1 cellular context compared by ENCODE assay signal in the genomic region with DNA sequence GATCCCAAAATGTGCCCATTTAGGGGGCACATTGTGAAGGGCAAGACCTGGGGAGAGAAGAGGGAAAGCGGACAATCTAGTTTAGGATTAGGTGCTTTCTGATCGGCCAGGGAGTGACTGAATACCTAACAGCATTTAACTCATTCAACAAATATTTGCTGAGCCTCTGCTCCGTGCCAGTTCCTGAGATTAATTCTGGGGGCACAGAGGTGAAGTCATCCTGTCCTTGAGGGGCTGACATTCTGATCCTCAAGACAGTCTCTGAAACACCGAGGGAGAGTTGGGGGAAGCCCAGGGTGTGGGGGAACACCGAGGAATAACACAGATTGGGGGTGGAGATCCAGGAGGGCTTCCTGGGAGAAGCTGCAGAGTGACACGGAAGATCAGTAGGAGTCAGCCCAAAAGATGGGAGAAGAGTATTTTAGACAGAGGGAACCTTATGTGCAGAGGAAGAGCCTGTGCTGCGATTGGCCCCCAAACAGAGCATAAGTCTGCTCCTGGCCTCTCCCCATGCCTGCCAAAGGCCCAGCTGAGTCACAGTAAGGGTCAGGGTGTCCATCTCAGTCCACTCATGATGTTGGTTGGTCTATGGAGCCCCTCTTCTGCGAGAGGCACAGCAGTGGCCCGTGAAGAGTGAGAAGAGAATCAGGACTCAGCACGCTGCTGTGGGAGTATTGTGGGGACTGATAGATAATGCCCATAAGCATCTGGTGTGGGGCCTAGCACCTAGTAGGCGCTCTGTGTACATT.
TF ChIP-seq lines count a peak whose summit lies in the region.

No MANE protein-coding gene starts in this region.

TF ChIP-seq in endothelial cell of umbilical vein, 7 proteins besides CTCF, POLR2A, EP300 and RAD21 (continued from another document):
- no peak for TF ChIP-seq MAX (IDR thresholded peaks at IDR 0.05; ENCODE audit: insufficient read depth, insufficient read length)
